ENCODE assay signal across 10 cellular contexts in genomic region chr1:174967845-174968705, GRCh38. TPM values are rescaled to one million over a fixed set of nuclear protein-coding genes. Genes with fewer than 3 reads are reported as not detected.
DNase-seq lines count a peak whose midpoint lies in the region; ATAC-seq, FAIRE-seq and TF ChIP-seq lines count a peak whose summit lies in the region.
"Had no signal": no experiment of that assay in that cellular context is flagged by ENCODE, and none has a peak within 500 bp of the region (broad histone marks: within the 10 kb centered on the region; RNA-seq: fewer than 3 reads in every experiment).

No MANE protein-coding gene starts in this region.

- FAIRE-seq in GM12892 (lab: Jason Lieb, UNC), result peak; percentile 42
- FAIRE-seq: G401.6 had no signal

- H3K4me3 ChIP-seq in SK-N-MC, result no peak overlapping the region
- no peak overlapping the region for H3K4me3 ChIP-seq in effector memory CD4-positive, alpha-beta T cell (ENCODE audit: insufficient read depth, low read depth, low read length, poor library complexity, severe bottlenecking)
- no peak overlapping the region for H3K4me3 ChIP-seq in gastroesophageal sphincter

- TF ChIP-seq CTCF in gastroesophageal sphincter (IDR thresholded peaks at IDR 0.05) (no peak), GM10248 (IDR thresholded peaks at IDR 0.05; ENCODE audit: control extremely low read depth, extremely low read depth, low read depth, missing control alignments) (no peak)

- CTCF ChIA-PET in GM10248 (lab: Yijun Ruan, JAX), result interaction anchor here (0.8 to 3.8 kb wide), 4 partner anchors 10 to 21 kb away, joined by 3 to 20 read pairs (median 3); no protein-coding TSS in a partner anchor

- H3K27me3 ChIP-seq in effector memory CD4-positive, alpha-beta T cell (replicated peaks; ENCODE audit: control insufficient read depth, insufficient read depth, low read length, poor library complexity, severe bottlenecking), result no peaks in the 10 kb centered on the region
- H3K27me3 ChIP-seq in gastroesophageal sphincter, result no peaks in the 10 kb centered on the region

- TF ChIP-seq POLR2A in GM12892 (IDR thresholded peaks at IDR 0.05; ENCODE audit: low read depth, low read length), result no peak
- no peak for TF ChIP-seq POLR2A in gastroesophageal sphincter (IDR thresholded peaks at IDR 0.05)

- POLR2A ChIA-PET in GM10248 (lab: Yijun Ruan, JAX), result interaction anchor here (0.7 to 1.0 kb wide), 2 partner anchors 159 to 168 kb away, joined by 4 read pairs; no protein-coding TSS in a partner anchor

- no peak for DNase-seq in GM12892 (ENCODE audit: insufficient read length)
- DNase-seq in SK-N-MC (ENCODE audit: low read depth, low spot score), result no peak
- DNase-seq in effector memory CD4-positive, alpha-beta T cell, result no peak
- peak; percentile 50 for DNase-seq in pons (ENCODE audit: low spot score)
- DNase-seq in NCI-H748 (lab: John Stamatoyannopoulos, UW; ENCODE audit: unreplicated experiment), result no peak
- no peak for DNase-seq in GM10248 (ENCODE audit: extremely low spot score)
- DNase-seq: SHP77 had no signal

- H3K4me1 ChIP-seq in effector memory CD4-positive, alpha-beta T cell (ENCODE audit: control insufficient read depth, insufficient read depth, low read length, poor library complexity, severe bottlenecking), result peaks cover 69% of the 10 kb centered on the region
- peaks cover 21 to 51% (median 24%) of the 10 kb centered on the region in 3 donors for H3K4me1 ChIP-seq in gastroesophageal sphincter

- H3K36me3 ChIP-seq in SK-N-MC (ENCODE audit: insufficient read depth, low read length), result no peaks in the 10 kb centered on the region
- no peaks in the 10 kb centered on the region for H3K36me3 ChIP-seq in effector memory CD4-positive, alpha-beta T cell (ENCODE audit: control insufficient read depth, insufficient read depth, low read length)
- peaks cover 0 to 19% of the 10 kb centered on the region in 2 donors for H3K36me3 ChIP-seq in gastroesophageal sphincter

- H3K27ac ChIP-seq in SK-N-MC (peak overlapping the region; percentile 1; the same call in 1 of the 2 replicates), gastroesophageal sphincter (peak overlapping the region in 1 of 4 donors; percentile 73)
- peak overlapping the region; percentile 66 for H3K27ac ChIP-seq in effector memory CD4-positive, alpha-beta T cell (ENCODE audit: insufficient read depth, low read length, poor library complexity, severe bottlenecking)

- H3K9me3 ChIP-seq in SK-N-MC (ENCODE audit: low read depth, low read length) (no peaks in the 10 kb centered on the region), gastroesophageal sphincter (no peaks in the 10 kb centered on the region)
- no peaks in the 10 kb centered on the region for H3K9me3 ChIP-seq in effector memory CD4-positive, alpha-beta T cell (ENCODE audit: control insufficient read depth, low read length)

- 58 to 67% methylated on average over 4 of the region's 4 CpGs for WGBS in gastroesophageal sphincter (ENCODE audit: low coverage in 1 of 2), 2 donors

- H3K9ac ChIP-seq in SK-N-MC (ENCODE audit: insufficient read length), result no peak overlapping the region

- TF ChIP-seq EP300 in gastroesophageal sphincter (IDR thresholded peaks at IDR 0.05), result no peak

- ATAC-seq in HG03025 (IDR thresholded peaks at IDR 0.05; ENCODE audit: low FRiP score, unreplicated experiment), result no peak
- ATAC-seq in gastroesophageal sphincter, result no peak

RNA-seq across cellular contexts. Expression of gene CACYBP, which starts 31.7 kb away (rescaled TPM):
- polyA plus RNA-seq in GM12892 (2012; ENCODE audit: missing spikeins), result 142 TPM
- total RNA-seq in gastroesophageal sphincter, result 100 to 1,000 TPM in 2 of 4 donors, 10 to 100 TPM in 2; 52.5 to 261 (median 117) TPM

RNA-seq across cellular contexts. Expression of gene MRPS14, which starts 55.1 kb away (rescaled TPM):
- 36.4 TPM for polyA plus RNA-seq in GM12892 (2012; ENCODE audit: missing spikeins)
- 10 to 100 TPM; 25.7 to 36.6 (median 28.2) TPM for total RNA-seq in gastroesophageal sphincter
